ENCODE assay signal across 33 cellular contexts in the genomic region with DNA sequence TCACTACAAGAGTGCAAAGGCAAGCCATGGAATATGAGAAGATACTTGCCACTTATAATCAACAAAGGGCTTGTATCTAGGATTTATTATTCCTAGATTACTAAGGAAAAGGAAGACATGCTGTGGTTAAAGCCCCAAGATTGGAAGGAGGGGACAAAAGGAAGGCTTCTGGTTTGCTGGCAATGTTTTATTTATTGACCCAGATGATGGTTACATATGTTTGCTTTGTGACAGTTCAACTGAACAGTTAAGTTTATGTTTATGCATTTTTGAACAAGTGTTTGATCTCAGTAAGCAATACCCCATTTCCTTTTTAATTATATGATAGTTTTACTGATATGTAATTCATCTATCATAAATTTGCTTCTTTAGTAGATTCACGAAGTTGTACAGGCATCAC.
"Had no signal": no experiment of that assay in that cellular context is flagged by ENCODE, and none has a peak within 500 bp of the region (broad histone marks: within the 10 kb centered on the region; RNA-seq: fewer than 3 reads in every experiment).

No MANE protein-coding gene starts in this region.

- H3K4me3 ChIP-seq: adrenal gland, body of pancreas, breast epithelium had no signal

- H3K27ac ChIP-seq: adrenal gland, body of pancreas, brain microvascular endothelial cell, breast epithelium, VCaP had no signal

- H3K36me3 ChIP-seq: brain microvascular endothelial cell, breast epithelium had no signal

- H3K27me3 ChIP-seq: adrenal gland, body of pancreas, brain microvascular endothelial cell, breast epithelium had no signal

- H3K9me3 ChIP-seq: adrenal gland, body of pancreas, breast epithelium had no signal

- H3K4me1 ChIP-seq: adrenal gland, body of pancreas, breast epithelium had no signal

- DNase-seq: activated B cell treated with CpG ODN at 0.5 μM for 24 hours; activated CD4-positive, alpha-beta memory T cell treated with anti-CD3 and anti-CD28 coated beads for 36 hours; activated CD4-positive, alpha-beta T cell treated with anti-CD3 and anti-CD28 coated beads for 4 hours; activated CD4-positive, alpha-beta T cell treated with anti-CD3 and anti-CD28 coated beads, Interleukin-2, amount 10 ng/mL, durations not matched to agents 24 days and 14 days; activated CD4-positive, alpha-beta T cell treated with anti-CD3 and anti-CD28 coated beads, Interleukin-2, amount 50 U/mL, for 1 hour; activated CD4-positive, alpha-beta T cell treated with anti-CD3 and anti-CD28 coated beads, Interleukin-2, amount 50 U/mL, for 4 hours; activated CD4-positive, CD25-positive, alpha-beta regulatory T cell treated with anti-CD3 and anti-CD28 coated beads, Interleukin-2, amount 50 U/mL, for 72 hours; activated CD8-positive, alpha-beta memory T cell treated with anti-CD3 and anti-CD28 coated beads, Interleukin-2, amount 50 U/mL, for 4 hours; activated CD8-positive, alpha-beta T cell treated with anti-CD3 and anti-CD28 coated beads for 36 hours; activated effector memory CD4-positive, alpha-beta T cell treated with anti-CD3 and anti-CD28 coated beads, Interleukin-2, amount 50 U/mL, for 16 hours; activated gamma-delta T cell treated with Interleukin-2 at 50 U/mL for 16 hours; activated naive CD4-positive, alpha-beta T cell; activated naive CD4-positive, alpha-beta T cell treated with anti-CD3 and anti-CD28 coated beads for 36 hours; activated naive CD4-positive, alpha-beta T cell treated with anti-CD3 and anti-CD28 coated beads, Interleukin-2, amount 50 U/mL, for 16 hours; activated naive CD8-positive, alpha-beta T cell treated with anti-CD3 and anti-CD28 coated beads for 36 hours; activated T-cell treated with anti-CD3 and anti-CD28 coated beads for 4 hours; activated T-cell treated with anti-CD3 and anti-CD28 coated beads, Interleukin-2, amount 50 U/mL, for 1 hour; activated T-cell treated with anti-CD3 and anti-CD28 coated beads, Interleukin-2, amount 50 U/mL, for 4 hours; activated T-cell treated with anti-CD3 and anti-CD28 coated beads, Interleukin-2, amount 50 U/mL, for 72 hours; adrenal gland; amniotic stem cell; aorta; body of pancreas; brain microvascular endothelial cell; central memory CD4-positive, alpha-beta T cell; T-helper 2 cell; T-helper 9 cell had no signal

- FAIRE-seq: astrocyte, TTC549 had no signal

- ATAC-seq: activated CD8-positive, alpha-beta T cell treated with anti-CD3 and anti-CD28 coated beads for 36 hours; activated naive CD4-positive, alpha-beta T cell treated with anti-CD3 and anti-CD28 coated beads, Interleukin-2, amount 50 U/mL, for 72 hours; activated T-cell treated with anti-CD3 and anti-CD28 coated beads, Interleukin-2, amount 50 U/mL, for 4 hours; activated T-cell treated with anti-CD3 and anti-CD28 coated beads, Interleukin-2, amount 50 U/mL, for 72 hours; activated T-helper 17 cell treated with anti-CD3 and anti-CD28 coated beads, Interleukin-2, amount 50 U/mL, for 72 hours; body of pancreas had no signal
